Comparison of ENCODE assay signal across 10 cellular contexts in genomic region chr2:239445771-239446524, GRCh38. TPM values are rescaled to one million over a fixed set of nuclear protein-coding genes. Genes with fewer than 3 reads are reported as not detected.
DNase-seq lines count a peak whose midpoint lies in the region; ATAC-seq and TF ChIP-seq lines count a peak whose summit lies in the region.
"Had no signal": no experiment of that assay in that cellular context is flagged by ENCODE, and none has a peak within 500 bp of the region (broad histone marks: within the 10 kb centered on the region; RNA-seq: fewer than 3 reads in every experiment).

No MANE protein-coding gene starts in this region.

- H3K9me3 ChIP-seq in uterus (no peaks in the 10 kb centered on the region), transverse colon (no peaks in the 10 kb centered on the region)

- peaks cover 9% of the 10 kb centered on the region for H3K4me1 Mint-ChIP-seq in activated CD8-positive, alpha-beta T cell treated with anti-CD3 and anti-CD28 coated beads, Interleukin-2, amount 10 ng/mL, durations not matched to agents 7 days and 5 days (ENCODE audit: low read depth)
- peaks cover 14% of the 10 kb centered on the region for H3K4me1 Mint-ChIP-seq in activated CD8-positive, alpha-beta T cell treated with anti-CD3 and anti-CD28 coated beads for 36 hours (ENCODE audit: low read depth)

- no peak for ATAC-seq in activated CD8-positive, alpha-beta T cell treated with anti-CD3 and anti-CD28 coated beads, Interleukin-2, amount 10 ng/mL, durations not matched to agents 7 days and 5 days
- ATAC-seq in activated CD8-positive, alpha-beta T cell treated with anti-CD3 and anti-CD28 coated beads for 36 hours: no peak
- ATAC-seq in HG02623 (IDR thresholded peaks at IDR 0.05; ENCODE audit: unreplicated experiment): no peak

- TF ChIP-seq POLR2A in uterus (IDR thresholded peaks at IDR 0.05) (no peak), transverse colon (IDR thresholded peaks at IDR 0.05) (no peak)

- H3K4me1 ChIP-seq in uterus (no peaks in the 10 kb centered on the region), transverse colon (peaks cover 0 to 11% (median 0%) of the 10 kb centered on the region in 4 donors)

- in situ Hi-C loops in transverse colon (cut with MboI; ENCODE audit: low pct_ligation_motif_present in 1 of 4, low pct_unique_long_range_greater_than_20kb in 1 of 4, low sequenced_read_pairs in 3 of 4): no loop called here

- CTCF ChIA-PET in activated CD8-positive, alpha-beta T cell treated with anti-CD3 and anti-CD28 coated beads, Interleukin-2, amount 10 ng/mL, durations not matched to agents 7 days and 5 days (lab: Charles Lee): no interaction called here
- CTCF ChIA-PET in activated CD8-positive, alpha-beta T cell treated with anti-CD3 and anti-CD28 coated beads for 36 hours (lab: Charles Lee): no interaction called here

- no peaks in the 10 kb centered on the region for H3K36me3 Mint-ChIP-seq in activated CD8-positive, alpha-beta T cell treated with anti-CD3 and anti-CD28 coated beads, Interleukin-2, amount 10 ng/mL, durations not matched to agents 7 days and 5 days (ENCODE audit: low read depth)
- H3K36me3 Mint-ChIP-seq in activated CD8-positive, alpha-beta T cell treated with anti-CD3 and anti-CD28 coated beads for 36 hours (ENCODE audit: low read depth): no peaks in the 10 kb centered on the region

- H3K27ac Mint-ChIP-seq in activated CD8-positive, alpha-beta T cell treated with anti-CD3 and anti-CD28 coated beads, Interleukin-2, amount 10 ng/mL, durations not matched to agents 7 days and 5 days: no peak overlapping the region
- H3K27ac Mint-ChIP-seq in activated CD8-positive, alpha-beta T cell treated with anti-CD3 and anti-CD28 coated beads for 36 hours: no peak overlapping the region

- POLR2A ChIA-PET in activated CD8-positive, alpha-beta T cell treated with anti-CD3 and anti-CD28 coated beads, Interleukin-2, amount 10 ng/mL, durations not matched to agents 7 days and 5 days (lab: Charles Lee): no interaction called here
- POLR2A ChIA-PET in activated CD8-positive, alpha-beta T cell treated with anti-CD3 and anti-CD28 coated beads for 36 hours (lab: Charles Lee): no interaction called here

- H3K27me3 ChIP-seq in uterus (no peaks in the 10 kb centered on the region), transverse colon (peaks cover 8% of the 10 kb centered on the region)

- peaks cover 6% of the 10 kb centered on the region for H3K9me3 Mint-ChIP-seq in activated CD8-positive, alpha-beta T cell treated with anti-CD3 and anti-CD28 coated beads, Interleukin-2, amount 10 ng/mL, durations not matched to agents 7 days and 5 days (ENCODE audit: insufficient read depth)
- H3K9me3 Mint-ChIP-seq in activated CD8-positive, alpha-beta T cell treated with anti-CD3 and anti-CD28 coated beads for 36 hours: peaks cover 1% of the 10 kb centered on the region

- no peak for TF ChIP-seq CTCF in activated CD8-positive, alpha-beta T cell treated with anti-CD3 and anti-CD28 coated beads for 36 hours (IDR thresholded peaks at IDR 0.05)
- no peak for TF ChIP-seq CTCF in fibroblast of villous mesenchyme (IDR thresholded peaks at IDR 0.05; ENCODE audit: insufficient read depth, low read depth, low read length)
- no peak for TF ChIP-seq CTCF in uterus (IDR thresholded peaks at IDR 0.05)
- TF ChIP-seq CTCF in transverse colon (IDR thresholded peaks at IDR 0.05): no peak

- H3K4me3 Mint-ChIP-seq in activated CD8-positive, alpha-beta T cell treated with anti-CD3 and anti-CD28 coated beads, Interleukin-2, amount 10 ng/mL, durations not matched to agents 7 days and 5 days: no peak overlapping the region
- no peak overlapping the region for H3K4me3 Mint-ChIP-seq in activated CD8-positive, alpha-beta T cell treated with anti-CD3 and anti-CD28 coated beads for 36 hours

- peaks cover 39% of the 10 kb centered on the region for H3K27me3 Mint-ChIP-seq in activated CD8-positive, alpha-beta T cell treated with anti-CD3 and anti-CD28 coated beads, Interleukin-2, amount 10 ng/mL, durations not matched to agents 7 days and 5 days (ENCODE audit: low read depth)
- H3K27me3 Mint-ChIP-seq in activated CD8-positive, alpha-beta T cell treated with anti-CD3 and anti-CD28 coated beads for 36 hours: peaks cover 16% of the 10 kb centered on the region

- H3K4me3 ChIP-seq in fibroblast of villous mesenchyme (ENCODE audit: low read depth, low read length): no peak overlapping the region
- H3K4me3 ChIP-seq in uterus: no peak overlapping the region
- no peak overlapping the region for H3K4me3 ChIP-seq in transverse colon

- peak; percentile 6 for DNase-seq in activated CD8-positive, alpha-beta T cell treated with anti-CD3 and anti-CD28 coated beads, Interleukin-2, amount 10 ng/mL, durations not matched to agents 7 days and 5 days
- DNase-seq in activated CD8-positive, alpha-beta T cell treated with anti-CD3 and anti-CD28 coated beads for 36 hours: no peak
- peak; percentile 38 for DNase-seq in fibroblast of villous mesenchyme (ENCODE audit: low read depth)
- DNase-seq in mucosa of gallbladder (ENCODE audit: low spot score): peak; percentile 32
- no peak for DNase-seq in uterus
- no peak for DNase-seq in transverse colon
- no peak for DNase-seq in NCI-H2029 treated with DMSO at 0.1 percent for 48 hours (lab: John Stamatoyannopoulos, UW)
- DNase-seq: effector CD8-positive, alpha-beta T cell; trophoblast cell had no signal

- peak overlapping the region; percentile 55 to 64 for H3K27ac ChIP-seq in uterus
- no peak overlapping the region for H3K27ac ChIP-seq in transverse colon

- no peak for TF ChIP-seq EP300 in transverse colon (IDR thresholded peaks at IDR 0.05; ENCODE audit: low read depth)

- H3K36me3 ChIP-seq in uterus: no peaks in the 10 kb centered on the region
- no peaks in the 10 kb centered on the region for H3K36me3 ChIP-seq in transverse colon

- 51 to 66% methylated on average over 3 to 6 of the region's 6 CpGs for WGBS in transverse colon (ENCODE audit: low coverage in 1 of 2), 2 donors

- intact Hi-C loops in activated CD8-positive, alpha-beta T cell treated with anti-CD3 and anti-CD28 coated beads for 36 hours (cut with micrococcal nuclease): no loop called here
- intact Hi-C loops in uterus (cut with DNase I; ENCODE audit: low total_unique reads) (no loop called here), transverse colon (cut with DNase I; ENCODE audit: low total_unique reads) (no loop called here)

RNA-seq across cellular contexts. Expression of gene HDAC4, which starts 45.1 kb away (rescaled TPM):
- total RNA-seq in activated CD8-positive, alpha-beta T cell treated with anti-CD3 and anti-CD28 coated beads, Interleukin-2, amount 10 ng/mL, durations not matched to agents 7 days and 5 days: 10 to 100 TPM; 50.7 to 58.8 TPM
- total RNA-seq in activated CD8-positive, alpha-beta T cell treated with anti-CD3 and anti-CD28 coated beads for 36 hours: 10 to 100 TPM; 22.6 to 24.5 TPM
- total RNA-seq in fibroblast of villous mesenchyme (19.6 and 20.3 TPM in 2 replicates), mucosa of gallbladder (103 TPM), uterus (10 to 100 TPM; 42.1 to 91.5 (median 73.4) TPM), transverse colon (100 to 1,000 TPM in 2 of 4 donors, 10 to 100 TPM in 2; 33.9 to 192 (median 112) TPM)

Comparison
In these comparisons a context has a peak if more than half of its experiments do, and no peak if none do; other contexts are left out.
1. DNase-seq: peak in activated CD8-positive, alpha-beta T cell treated with anti-CD3 and anti-CD28 coated beads, Interleukin-2, amount 10 ng/mL, durations not matched to agents 7 days and 5 days (single experiment), fibroblast of villous mesenchyme (single experiment) and mucosa of gallbladder (single experiment); none in activated CD8-positive, alpha-beta T cell treated with anti-CD3 and anti-CD28 coated beads for 36 hours (single experiment), uterus (0 of 2), transverse colon (single experiment) and NCI-H2029 treated with DMSO at 0.1 percent for 48 hours (single experiment).
2. H3K27ac ChIP-seq: peak in uterus (2 of 2); none in transverse colon (0 of 4).